In the genomic region with DNA sequence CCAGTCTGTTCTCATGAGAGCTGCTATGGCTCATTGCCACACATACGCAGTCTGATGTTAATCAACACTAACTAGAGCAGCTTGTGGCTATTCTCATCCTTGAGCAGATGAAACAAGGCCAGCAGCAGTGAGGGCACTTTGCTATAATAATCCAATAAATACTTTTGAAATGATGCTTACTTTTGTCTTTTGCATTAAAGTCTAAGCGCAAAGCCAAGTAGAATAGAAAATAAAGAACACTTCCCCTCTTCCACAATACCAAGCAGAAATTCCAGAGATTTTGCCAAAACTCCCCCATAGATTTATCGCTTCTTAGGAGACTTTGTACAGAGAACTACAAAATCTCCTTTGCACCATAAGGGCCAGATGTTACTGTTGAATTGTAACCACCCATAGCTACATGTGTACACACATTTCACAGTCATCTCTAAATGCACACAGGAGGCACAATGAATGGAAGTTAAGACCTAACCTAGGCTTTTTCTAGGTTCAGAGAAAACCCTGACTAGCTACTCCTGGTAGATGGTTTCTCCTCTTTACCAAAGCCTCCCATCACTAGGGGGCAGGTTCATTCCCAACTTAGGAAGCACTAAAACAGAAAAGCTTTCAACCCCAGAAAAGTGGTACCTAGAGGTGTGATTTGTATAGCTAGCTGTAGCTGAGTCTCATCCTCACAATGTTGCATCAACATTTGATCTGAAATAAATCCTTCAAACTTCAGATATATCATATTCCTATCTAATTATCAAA, we compare ENCODE assay signal across 22 cellular contexts.
DNase-seq lines count a peak whose midpoint lies in the region; ATAC-seq and TF ChIP-seq lines count a peak whose summit lies in the region.
"Had no signal": no experiment of that assay in that cellular context is flagged by ENCODE, and none has a peak within 500 bp of the region (broad histone marks: within the 10 kb centered on the region; RNA-seq: fewer than 3 reads in every experiment).

No MANE protein-coding gene starts in this region.

- no peaks in the 10 kb centered on the region for H3K9me3 ChIP-seq in cardiac muscle cell (ENCODE audit: low read depth)
- H3K9me3 ChIP-seq: SJCRH30, upper lobe of right lung had no signal

- peaks cover 11% of the 10 kb centered on the region for H3K4me1 ChIP-seq in cardiac muscle cell (ENCODE audit: low read depth)

- H3K36me3 ChIP-seq in cardiac muscle cell = no peaks in the 10 kb centered on the region
- H3K36me3 ChIP-seq: upper lobe of right lung had no signal

- H3K4me3 ChIP-seq in cardiac muscle cell (no peak overlapping the region), fibroblast of pulmonary artery (replicated peaks; ENCODE audit: low read depth, low read length) (no peak overlapping the region), retinal pigment epithelial cell (ENCODE audit: low read length) (no peak overlapping the region)
- H3K4me3 ChIP-seq: SJCRH30, upper lobe of right lung had no signal

- H3K27me3 ChIP-seq in cardiac muscle cell = no peaks in the 10 kb centered on the region
- H3K27me3 ChIP-seq: SJCRH30 had no signal

- H3K27ac ChIP-seq in cardiac muscle cell = no peak overlapping the region
- H3K27ac ChIP-seq: SJCRH30, upper lobe of right lung had no signal

- TF ChIP-seq CTCF in cardiac muscle cell (IDR thresholded peaks at IDR 0.05; ENCODE audit: low read depth, low read length) (peak; percentile 16), fibroblast of pulmonary artery (IDR thresholded peaks at IDR 0.05; ENCODE audit: low read length, missing control alignments) (peak; percentile 35), retinal pigment epithelial cell (conservative IDR thresholded peaks at IDR 0.05; ENCODE audit: low read depth, low read length) (peak; percentile 31), GM20000 (IDR thresholded peaks at IDR 0.05; ENCODE audit: extremely low read depth, missing control alignments) (no peak)

- DNase-seq in cardiac muscle cell (ENCODE audit: low read depth in 1 of 2, low spot score in 1 of 2) (peak in 1 of 2 donors; percentile 68), cardiac septum (ENCODE audit: low spot score) (no peak), fibroblast of pulmonary artery (ENCODE audit: low read depth) (peak; percentile 74), retinal pigment epithelial cell (ENCODE audit: low read depth) (no peak), GM20000 (ENCODE audit: low spot score) (no peak), NCI-H146 (lab: John Stamatoyannopoulos, UW) (no peak)
- DNase-seq: 8988T; activated CD4-positive, alpha-beta T cell treated with anti-CD3 and anti-CD28 coated beads for 36 hours; activated T-cell treated with anti-CD3 and anti-CD28 coated beads for 4 hours; GF-D8; hypothalamus; Karpas-422; NCI-H446 treated with DMSO at 0.1 percent for 48 hours; posterior cingulate gyrus; SJCRH30; stimulated activated CD4-positive, alpha-beta T cell treated with anti-CD3 and anti-CD28 coated beads, Interleukin-12 subunit alpha, Interleukin-12 subunit beta, amount 100 ng/mL, for 4 hours; stimulated activated naive CD8-positive, alpha-beta T cell treated with anti-CD3 and anti-CD28 coated beads, Interleukin-15, Interleukin-2, amounts not matched to agents 100 U/mL and 50 U/mL, for 24 hours; T-helper 9 cell; upper lobe of right lung had no signal

- intact Hi-C loops in cardiac septum (cut with DNase I) = no loop called here

- ATAC-seq in SK-N-SH treated with all-trans-retinoic acid at 6 μM for 48 hours (peak; percentile 38), GM21528 (IDR thresholded peaks at IDR 0.05; ENCODE audit: low FRiP score, unreplicated experiment) (no peak)
- ATAC-seq: activated CD4-positive, alpha-beta T cell treated with anti-CD3 and anti-CD28 coated beads for 36 hours; activated naive CD4-positive, alpha-beta T cell treated with anti-CD3 and anti-CD28 coated beads, Interleukin-2, amount 50 U/mL, for 72 hours; stimulated activated naive CD8-positive, alpha-beta T cell treated with anti-CD3 and anti-CD28 coated beads, Interleukin-15, Interleukin-2, amounts not matched to agents 100 U/mL and 50 U/mL, for 24 hours; upper lobe of right lung had no signal

TF ChIP-seq in SK-N-SH treated with all-trans-retinoic acid at 6 μM for 48 hours, 23 proteins besides CTCF, POLR2A, EP300 and RAD21:
- TF ChIP-seq ZFP30 (CRISPR knock-in tag; IDR thresholded peaks at IDR 0.05) (no peak), CREB5 (CRISPR knock-in tag; IDR thresholded peaks at IDR 0.05; ENCODE audit: low read depth) (no peak), CSDC2 (CRISPR knock-in tag; IDR thresholded peaks at IDR 0.05) (no peak), ZNF70 (CRISPR knock-in tag; IDR thresholded peaks at IDR 0.05) (no peak), TCF4 (CRISPR knock-in tag; IDR thresholded peaks at IDR 0.05; ENCODE audit: borderline replicate concordance) (no peak), TOX (CRISPR knock-in tag; IDR thresholded peaks at IDR 0.05; ENCODE audit: borderline replicate concordance) (no peak), ARNTL (CRISPR knock-in tag; IDR thresholded peaks at IDR 0.05; ENCODE audit: borderline replicate concordance, low read depth) (no peak)
- TF ChIP-seq, protein P1, sequence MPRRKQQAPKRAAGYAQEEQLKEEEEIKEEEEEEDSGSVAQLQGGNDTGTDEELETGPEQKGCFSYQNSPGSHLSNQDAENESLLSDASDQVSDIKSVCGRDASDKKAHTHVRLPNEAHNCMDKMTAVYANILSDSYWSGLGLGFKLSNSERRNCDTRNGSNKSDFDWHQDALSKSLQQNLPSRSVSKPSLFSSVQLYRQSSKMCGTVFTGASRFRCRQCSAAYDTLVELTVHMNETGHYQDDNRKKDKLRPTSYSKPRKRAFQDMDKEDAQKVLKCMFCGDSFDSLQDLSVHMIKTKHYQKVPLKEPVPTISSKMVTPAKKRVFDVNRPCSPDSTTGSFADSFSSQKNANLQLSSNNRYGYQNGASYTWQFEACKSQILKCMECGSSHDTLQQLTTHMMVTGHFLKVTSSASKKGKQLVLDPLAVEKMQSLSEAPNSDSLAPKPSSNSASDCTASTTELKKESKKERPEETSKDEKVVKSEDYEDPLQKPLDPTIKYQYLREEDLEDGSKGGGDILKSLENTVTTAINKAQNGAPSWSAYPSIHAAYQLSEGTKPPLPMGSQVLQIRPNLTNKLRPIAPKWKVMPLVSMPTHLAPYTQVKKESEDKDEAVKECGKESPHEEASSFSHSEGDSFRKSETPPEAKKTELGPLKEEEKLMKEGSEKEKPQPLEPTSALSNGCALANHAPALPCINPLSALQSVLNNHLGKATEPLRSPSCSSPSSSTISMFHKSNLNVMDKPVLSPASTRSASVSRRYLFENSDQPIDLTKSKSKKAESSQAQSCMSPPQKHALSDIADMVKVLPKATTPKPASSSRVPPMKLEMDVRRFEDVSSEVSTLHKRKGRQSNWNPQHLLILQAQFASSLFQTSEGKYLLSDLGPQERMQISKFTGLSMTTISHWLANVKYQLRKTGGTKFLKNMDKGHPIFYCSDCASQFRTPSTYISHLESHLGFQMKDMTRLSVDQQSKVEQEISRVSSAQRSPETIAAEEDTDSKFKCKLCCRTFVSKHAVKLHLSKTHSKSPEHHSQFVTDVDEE (CRISPR knock-in tag; IDR thresholded peaks at IDR 0.05) = no peak
